Comparison of ENCODE assay signal across 8 cellular contexts in genomic region chrX:2325076-2325784, GRCh38.
DNase-seq lines count a peak whose midpoint lies in the region; ATAC-seq and TF ChIP-seq lines count a peak whose summit lies in the region.

No MANE protein-coding gene starts in this region.

- H3K9me3 ChIP-seq in BLaER1, result peaks cover 66% of the 10 kb centered on the region
- no peaks in the 10 kb centered on the region for H3K9me3 ChIP-seq in SJCRH30 (replicated peaks)

- H3K27ac ChIP-seq in BLaER1, result peak overlapping the region; percentile 44; the same call in 1 of the 2 replicates
- no peak overlapping the region for H3K27ac ChIP-seq in brain microvascular endothelial cell
- peak overlapping the region; percentile 42 for H3K27ac ChIP-seq in layer of hippocampus (ENCODE audit: low read depth, low read length)
- H3K27ac ChIP-seq in SJCRH30, result no peak overlapping the region

- no peaks in the 10 kb centered on the region for H3K27me3 Mint-ChIP-seq in HFFc6 (ENCODE audit: insufficient read depth)
- H3K27me3 Mint-ChIP-seq in stimulated activated naive CD8-positive, alpha-beta T cell treated with anti-CD3 and anti-CD28 coated beads, Interleukin-15, amount 100 ng/mL, for 72 hours, result no peaks in the 10 kb centered on the region

- in situ Hi-C loops in brain microvascular endothelial cell (cut with HindIII; ENCODE audit: low pct_ligation_motif_present, low sequenced_read_pairs), result no loop called here

- H3K36me3 Mint-ChIP-seq in HFFc6 (ENCODE audit: low read depth), result 0 out of 2 replicates have a peak, but pooled peaks cover 8% of the 10 kb centered on the region

- peak overlapping the region; percentile 75 for H3K27ac Mint-ChIP-seq in HFFc6
- H3K27ac Mint-ChIP-seq in stimulated activated naive CD8-positive, alpha-beta T cell treated with anti-CD3 and anti-CD28 coated beads, Interleukin-15, amount 100 ng/mL, for 72 hours, result peak overlapping the region in 1 of 2 donors; percentile 93

- peaks cover 75% of the 10 kb centered on the region for H3K36me3 ChIP-seq in BLaER1
- H3K36me3 ChIP-seq in brain microvascular endothelial cell (replicated peaks), result no peaks in the 10 kb centered on the region
- H3K36me3 ChIP-seq in SJCRH30, result no peaks in the 10 kb centered on the region

- H3K4me3 ChIP-seq in BLaER1, result peak overlapping the region; percentile 52
- peak overlapping the region; percentile 57 for H3K4me3 ChIP-seq in brain microvascular endothelial cell (ENCODE audit: low read depth, low read length)
- H3K4me3 ChIP-seq in SJCRH30, result no peak overlapping the region

- H4K20me1 ChIP-seq in BLaER1, result peaks cover 11% of the 10 kb centered on the region; the same call in 1 of the 2 replicates

- H3K9me3 Mint-ChIP-seq in HFFc6, result no peaks in the 10 kb centered on the region; the same call in 1 of the 2 replicates
- peaks cover 24 to 38% of the 10 kb centered on the region in 2 donors for H3K9me3 Mint-ChIP-seq in stimulated activated naive CD8-positive, alpha-beta T cell treated with anti-CD3 and anti-CD28 coated beads, Interleukin-15, amount 100 ng/mL, for 72 hours

- peak overlapping the region; percentile 45 for H3K4me2 ChIP-seq in BLaER1

- peaks cover 26% of the 10 kb centered on the region for H3K4me1 ChIP-seq in BLaER1
- H3K4me1 ChIP-seq in SJCRH30, result no peaks in the 10 kb centered on the region

- peak; percentile 53 for ATAC-seq in stimulated activated naive CD8-positive, alpha-beta T cell treated with anti-CD3 and anti-CD28 coated beads, Interleukin-15, amount 100 ng/mL, for 72 hours

- no peak overlapping the region; the same call in 1 of the 2 replicates for H3K9ac ChIP-seq in BLaER1

- TF ChIP-seq CTCF in HFFc6 (IDR thresholded peaks at IDR 0.05) (no peak), brain microvascular endothelial cell (IDR thresholded peaks at IDR 0.05; ENCODE audit: low read depth, low read length, missing control alignments) (no peak)

- H3K27me3 ChIP-seq in BLaER1 (no peaks in the 10 kb centered on the region), brain microvascular endothelial cell (replicated peaks) (no peaks in the 10 kb centered on the region), layer of hippocampus (ENCODE audit: control insufficient read depth, insufficient read depth, low read length) (no peaks in the 10 kb centered on the region), SJCRH30 (no peaks in the 10 kb centered on the region)

- peaks cover 11% of the 10 kb centered on the region; the same call in 1 of the 2 replicates for H3K4me1 Mint-ChIP-seq in HFFc6 (ENCODE audit: low read depth)
- H3K4me1 Mint-ChIP-seq in stimulated activated naive CD8-positive, alpha-beta T cell treated with anti-CD3 and anti-CD28 coated beads, Interleukin-15, amount 100 ng/mL, for 72 hours, result no peaks in the 10 kb centered on the region

- H3K4me3 Mint-ChIP-seq in HFFc6, result peak overlapping the region; percentile 33; the same call in 1 of the 2 replicates
- peak overlapping the region; percentile 47 to 83 for H3K4me3 Mint-ChIP-seq in stimulated activated naive CD8-positive, alpha-beta T cell treated with anti-CD3 and anti-CD28 coated beads, Interleukin-15, amount 100 ng/mL, for 72 hours

- DNase-seq in HFFc6 (peak; percentile 13), brain microvascular endothelial cell (peak; percentile 76), HT-29 (ENCODE audit: low spot score) (no peak), SJCRH30 (no peak), NCI-H1930 (lab: John Stamatoyannopoulos, UW) (no peak)
- peak in 1 of 2 donors; percentile 48 for DNase-seq in stimulated activated naive CD8-positive, alpha-beta T cell treated with anti-CD3 and anti-CD28 coated beads, Interleukin-15, amount 100 ng/mL, for 72 hours

Comparison
In these comparisons a context has a peak if more than half of its experiments do, and no peak if none do; other contexts are left out.
1. H3K27ac ChIP-seq: peak in BLaER1 (single experiment) and layer of hippocampus (single experiment); none in brain microvascular endothelial cell (single experiment) and SJCRH30 (single experiment).
2. DNase-seq: peak in HFFc6 (single experiment) and brain microvascular endothelial cell (single experiment); none in HT-29 (single experiment), SJCRH30 (0 of 2) and NCI-H1930 (0 of 2).